Comparison of ENCODE assay signal across 24 cellular contexts in the genomic region with DNA sequence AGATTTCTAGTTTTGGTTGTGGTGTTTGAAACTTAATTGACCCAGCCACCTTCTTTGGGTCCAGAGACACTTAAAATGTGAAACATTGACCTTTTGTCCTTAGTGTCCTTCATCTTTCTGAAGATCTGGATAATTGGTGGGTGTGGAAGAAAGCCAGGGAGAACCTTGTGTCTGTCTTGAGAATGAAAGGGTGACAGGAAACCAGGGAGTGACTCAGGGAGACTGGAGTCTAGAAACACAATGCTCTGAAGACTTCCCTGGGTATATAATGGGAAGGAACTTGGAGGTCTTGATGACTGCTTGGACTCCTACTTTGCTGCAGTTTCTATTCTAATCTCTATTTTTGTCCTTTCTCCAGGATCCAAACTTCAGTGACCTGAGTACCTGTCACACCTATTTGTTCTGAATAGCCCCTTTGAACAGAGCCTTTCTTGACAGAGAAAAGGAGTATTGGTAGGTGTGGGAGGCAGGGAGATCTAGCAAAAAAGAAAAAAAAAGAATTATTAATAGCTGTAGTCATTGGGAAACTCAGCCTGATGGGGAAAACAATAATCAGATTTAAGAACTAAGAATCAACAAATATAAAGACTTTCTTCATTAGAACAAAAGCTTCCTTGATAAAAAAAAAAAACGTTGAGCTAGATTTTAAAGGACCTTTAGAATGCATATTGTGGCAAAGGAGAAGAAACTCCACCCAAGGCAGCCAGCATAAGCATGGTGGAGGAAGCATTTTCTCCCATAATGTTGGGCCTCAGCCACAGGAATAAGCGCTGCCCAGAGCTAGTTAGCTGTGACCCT.
DNase-seq lines count a peak whose midpoint lies in the region; TF ChIP-seq lines count a peak whose summit lies in the region.
"Had no signal": no experiment of that assay in that cellular context is flagged by ENCODE, and none has a peak within 500 bp of the region (broad histone marks: within the 10 kb centered on the region; RNA-seq: fewer than 3 reads in every experiment).

No MANE protein-coding gene starts in this region.

- no peak overlapping the region for H2BK5ac ChIP-seq in trophoblast cell (ENCODE audit: low read depth, low read length, poor library complexity)

- WGBS in esophagus muscularis mucosa: 59% methylated on average over 2 of the region's 2 CpGs
- no CpG with 5 or more reads among the region's 2 CpGs for WGBS in trophoblast cell (ENCODE audit: extremely low coverage, insufficient coverage, insufficient read length)
- 48 to 65% methylated on average over 2 of the region's 2 CpGs for WGBS in lower leg skin, 2 donors

- no peaks in the 10 kb centered on the region for H3K79me2 ChIP-seq in trophoblast cell (ENCODE audit: control insufficient read depth, insufficient read depth, low read length, poor library complexity)

- no peak overlapping the region for H3K18ac ChIP-seq in trophoblast cell (ENCODE audit: low read length)

- H3K14ac ChIP-seq in trophoblast cell (ENCODE audit: low read length): no peak overlapping the region

- TF ChIP-seq EP300 in esophagus muscularis mucosa (IDR thresholded peaks at IDR 0.05): no peak

- H3K4me2 ChIP-seq in trophoblast cell (ENCODE audit: low read length): no peak overlapping the region
- H3K4me2 ChIP-seq: BLaER1 treated with 17β-estradiol and CSF1 and Interleukin-3, amounts not matched to agents 10 nM and 100 nM had no signal

- H2AK5ac ChIP-seq in trophoblast cell (ENCODE audit: low read length): peak overlapping the region; percentile 15

- peaks cover 10% of the 10 kb centered on the region for H3K79me1 ChIP-seq in trophoblast cell (ENCODE audit: low read length)

- H2BK120ac ChIP-seq in trophoblast cell (ENCODE audit: insufficient read depth, low read length, poor library complexity): no peak overlapping the region

- no peak overlapping the region for H3K4ac ChIP-seq in trophoblast cell (ENCODE audit: low read depth, low read length)

- no peak overlapping the region for H4K12ac ChIP-seq in trophoblast cell (ENCODE audit: low read depth, low read length)

- TF ChIP-seq CTCF in esophagus muscularis mucosa (IDR thresholded peaks at IDR 0.05) (no peak), lower leg skin (IDR thresholded peaks at IDR 0.05) (no peak)

- TF ChIP-seq POLR2A in esophagus muscularis mucosa (IDR thresholded peaks at IDR 0.05; ENCODE audit: low read depth): no peak
- no peak for TF ChIP-seq POLR2A in lower leg skin (IDR thresholded peaks at IDR 0.05)

- no peak overlapping the region for H3K23ac ChIP-seq in trophoblast cell (ENCODE audit: low read length)

- H4K8ac ChIP-seq in trophoblast cell (ENCODE audit: low read depth, low read length): no peak overlapping the region

- H3K4me3 ChIP-seq in esophagus muscularis mucosa (no peak overlapping the region), trophoblast cell (ENCODE audit: low read depth, low read length) (no peak overlapping the region), lower leg skin (ENCODE audit: low read depth, poor library complexity, severe bottlenecking) (no peak overlapping the region)
- H3K4me3 ChIP-seq: BLaER1 treated with 17β-estradiol and CSF1 and Interleukin-3, amounts not matched to agents 10 nM and 100 nM; GM23248; SK-N-MC had no signal

- no peak overlapping the region for H4K91ac ChIP-seq in trophoblast cell (ENCODE audit: low read depth, low read length)

- H3K36me3 ChIP-seq in esophagus muscularis mucosa (no peaks in the 10 kb centered on the region), trophoblast cell (ENCODE audit: control insufficient read depth in 1 of 2, insufficient read depth in 2 of 2, low read length in 2 of 2) (no peaks in the 10 kb centered on the region)
- H3K36me3 ChIP-seq: BLaER1 treated with 17β-estradiol and CSF1 and Interleukin-3, amounts not matched to agents 10 nM and 100 nM had no signal

- H2AFZ ChIP-seq in trophoblast cell (ENCODE audit: insufficient read depth, low read length, poor library complexity): no peak overlapping the region
- H2AFZ ChIP-seq: GM23248 had no signal

- H3K27ac ChIP-seq in esophagus muscularis mucosa (replicated peaks in 1 of 4) (no peak overlapping the region), trophoblast cell (ENCODE audit: low read depth, low read length) (no peak overlapping the region)
- H3K27ac ChIP-seq: BLaER1 treated with 17β-estradiol and CSF1 and Interleukin-3, amounts not matched to agents 10 nM and 100 nM; GM23248; HL-60; SK-N-MC had no signal

- intact Hi-C loops in esophagus muscularis mucosa (cut with DNase I) (no loop called here), lower leg skin (cut with DNase I; ENCODE audit: low total_unique reads) (no loop called here)

- H3K9ac ChIP-seq in trophoblast cell (ENCODE audit: low read length): no peak overlapping the region
- H3K9ac ChIP-seq: BLaER1 treated with 17β-estradiol and CSF1 and Interleukin-3, amounts not matched to agents 10 nM and 100 nM; GM23248 had no signal

- H3K9me3 ChIP-seq in esophagus muscularis mucosa (no peaks in the 10 kb centered on the region), trophoblast cell (ENCODE audit: insufficient read depth, low read depth, low read length) (no peaks in the 10 kb centered on the region)
- H3K9me3 ChIP-seq: BLaER1 treated with 17β-estradiol and CSF1 and Interleukin-3, amounts not matched to agents 10 nM and 100 nM had no signal

- H2BK12ac ChIP-seq in trophoblast cell (ENCODE audit: low read length): no peak overlapping the region

- H3K4me1 ChIP-seq in esophagus muscularis mucosa: no peaks in the 10 kb centered on the region
- H3K4me1 ChIP-seq in trophoblast cell (ENCODE audit: control insufficient read depth in 1 of 2, insufficient read depth in 2 of 2, low read length in 2 of 2): peaks cover 7 to 15% of the 10 kb centered on the region in 2 experiments

- peaks cover 0 to 25% (median 0%) of the 10 kb centered on the region in 4 donors for H3K27me3 ChIP-seq in esophagus muscularis mucosa
- H3K27me3 ChIP-seq in trophoblast cell (ENCODE audit: insufficient read depth, low read length): no peaks in the 10 kb centered on the region
- H3K27me3 ChIP-seq: BLaER1 treated with 17β-estradiol and CSF1 and Interleukin-3, amounts not matched to agents 10 nM and 100 nM had no signal

- DNase-seq in COLO829 (ENCODE audit: low spot score) (peak; percentile 36), M059J (ENCODE audit: low read depth) (peak; percentile 60), esophagus muscularis mucosa (ENCODE audit: extremely low spot score) (peak; percentile 14), trophoblast cell (no peak), NCI-H774 (lab: John Stamatoyannopoulos, UW) (no peak), lower leg skin (ENCODE audit: low spot score in 2 of 2) (no peak), NCI-H187 treated with DMSO at 0.1 percent for 48 hours (lab: John Stamatoyannopoulos, UW) (no peak)
- DNase-seq: CD4-positive, alpha-beta memory T cell; DND-41; GDM1; GM23248; H9; HFFc6; KBM-7; NCI-H1105; NCI-H146; NCI-H2029 treated with DMSO at 0.1 percent for 48 hours; NCI-H2171; NCI-H345; NCI-H524; NCI-H82 had no signal

Comparison
In these comparisons a context has a peak if more than half of its experiments do, and no peak if none do; other contexts are left out.
1. DNase-seq: peak in COLO829 (single experiment), M059J (single experiment) and esophagus muscularis mucosa (single experiment); none in trophoblast cell (0 of 2), NCI-H774 (single experiment), lower leg skin (0 of 2) and NCI-H187 treated with DMSO at 0.1 percent for 48 hours (single experiment).